Comparison of ENCODE assay signal across 8 cellular contexts in the genomic region with DNA sequence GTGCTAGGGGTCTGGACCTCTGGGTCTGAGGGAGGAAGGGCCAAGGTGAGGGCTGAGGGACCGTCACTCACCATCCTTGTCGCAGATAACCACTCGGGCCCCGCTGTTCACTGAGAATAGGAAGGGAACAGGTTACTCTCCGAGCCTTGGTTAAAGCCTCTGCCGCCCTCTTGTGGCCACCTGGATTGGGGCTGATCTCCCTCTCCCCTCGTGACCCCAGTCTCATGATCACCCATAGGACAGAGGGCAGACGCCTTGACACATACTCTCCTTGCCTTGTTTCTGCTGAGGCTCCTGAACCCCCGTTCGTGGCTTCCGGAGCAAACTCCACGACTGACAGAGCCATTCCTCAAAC. TPM values are rescaled to one million over a fixed set of nuclear protein-coding genes. Genes with fewer than 3 reads are reported as not detected.
DNase-seq lines count a peak whose midpoint lies in the region; ATAC-seq and TF ChIP-seq lines count a peak whose summit lies in the region.

No MANE protein-coding gene starts in this region.

- POLR2A ChIA-PET in SK-N-SH (lab: Yijun Ruan, JAX), result interaction anchor here (0.8 to 1.5 kb wide), 2 partner anchors 40 to 135 kb away, joined by 4 read pairs; no protein-coding TSS in a partner anchor

- H3K27ac ChIP-seq in GM23338 (ENCODE audit: low read depth) (peak overlapping the region; percentile 91), SK-N-SH (ENCODE audit: low read depth in 2 of 2, low read length in 1 of 2) (peak overlapping the region; percentile 83 to 89), ovary (peak overlapping the region; percentile 90 to 95), thoracic aorta (peak overlapping the region; percentile 78 to 88)

- WGBS in SK-N-SH (ENCODE audit: low lambda C conversion rate), result under 1% methylated on average over 10 of the region's 12 CpGs
- 6 to 14% (median 10%) methylated on average over 12 of the region's 12 CpGs for WGBS in ovary, 3 donors

- peaks cover 22% of the 10 kb centered on the region for H3K36me3 Mint-ChIP-seq in GM23338 (ENCODE audit: low read depth)
- H3K36me3 Mint-ChIP-seq in activated naive CD8-positive, alpha-beta T cell, result no peaks in the 10 kb centered on the region

- H3F3A ChIP-seq in GM23338 (replicated peaks; ENCODE audit: low read depth) (peaks cover 8% of the 10 kb centered on the region), SK-N-SH (replicated peaks; ENCODE audit: insufficient read depth) (peaks cover 18% of the 10 kb centered on the region)

- peak overlapping the region; percentile 95 for H3K27ac Mint-ChIP-seq in GM23338
- peak overlapping the region; percentile 80 for H3K27ac Mint-ChIP-seq in activated naive CD8-positive, alpha-beta T cell

- H3K9me2 ChIP-seq in GM23338 (ENCODE audit: insufficient read depth) (no peaks in the 10 kb centered on the region), SK-N-SH (no peaks in the 10 kb centered on the region)

- H3K27me3 ChIP-seq in GM23338 (ENCODE audit: insufficient read depth) (no peaks in the 10 kb centered on the region), SK-N-SH (ENCODE audit: insufficient read depth) (no peaks in the 10 kb centered on the region), ovary (no peaks in the 10 kb centered on the region), thoracic aorta (replicated peaks; ENCODE audit: insufficient read depth) (no peaks in the 10 kb centered on the region)

- DNase-seq in DMS 273 (lab: John Stamatoyannopoulos, UW; ENCODE audit: unreplicated experiment), result peak; percentile 95
- DNase-seq in GM23338 (ENCODE audit: low spot score), result peak; percentile 98
- DNase-seq in NCI-H1048 (lab: John Stamatoyannopoulos, UW), result peak; percentile 61
- DNase-seq in SK-N-SH, result peak; percentile 87
- peak; percentile 87 to 97 (median 94) for DNase-seq in head of caudate nucleus
- peak; percentile 96 to 98 (median 96) for DNase-seq in ovary
- peak; percentile 80 for DNase-seq in thoracic aorta (ENCODE audit: low spot score)

- H3K36me3 ChIP-seq in GM23338 (ENCODE audit: insufficient read depth) (no peaks in the 10 kb centered on the region), SK-N-SH (replicated peaks in 1 of 2; ENCODE audit: control insufficient read depth in 1 of 2, insufficient read depth in 2 of 2, low read length in 1 of 2) (no peaks in the 10 kb centered on the region), ovary (no peaks in the 10 kb centered on the region), thoracic aorta (peaks cover 6% of the 10 kb centered on the region)

- peak; percentile 53 for TF ChIP-seq POLR2A in ovary (IDR thresholded peaks at IDR 0.05)

- TF ChIP-seq CTCF in GM23338 (conservative IDR thresholded peaks at IDR 0.05; ENCODE audit: low read depth in 2 of 2), result peak; percentile 84 to 99
- TF ChIP-seq CTCF in SK-N-SH (IDR thresholded peaks at IDR 0.05), result peak; percentile 94
- TF ChIP-seq CTCF in ovary (IDR thresholded peaks at IDR 0.05), result peak; percentile 87 to 99 (median 96)
- TF ChIP-seq CTCF in thoracic aorta (IDR thresholded peaks at IDR 0.05), result peak; percentile 90

- CTCF ChIA-PET in SK-N-SH (lab: Yijun Ruan, JAX), result interaction anchor here (0.6 to 15.2 kb wide), 24 partner anchors 9 to 190 kb away, joined by 3 to 457 read pairs (median 5); partner anchors contain the start of genes CA11, FGF21, NUCB1 and PPP1R15A

- TF ChIP-seq EP300 in SK-N-SH (IDR thresholded peaks at IDR 0.05; ENCODE audit: borderline replicate concordance in 1 of 2, low read depth in 1 of 2, low read length in 1 of 2) (no peak), ovary (IDR thresholded peaks at IDR 0.05) (no peak)

- H3K4me1 Mint-ChIP-seq in GM23338, result peaks cover 18% of the 10 kb centered on the region
- peaks cover 19% of the 10 kb centered on the region for H3K4me1 Mint-ChIP-seq in activated naive CD8-positive, alpha-beta T cell (ENCODE audit: low read depth)

- TF ChIP-seq RAD21 in SK-N-SH (IDR thresholded peaks at IDR 0.05; ENCODE audit: low read length), result peak; percentile 92

- peak overlapping the region; percentile 85 for H3K4me3 Mint-ChIP-seq in GM23338
- H3K4me3 Mint-ChIP-seq in activated naive CD8-positive, alpha-beta T cell, result peak overlapping the region; percentile 90

- H4K20me1 ChIP-seq in GM23338 (replicated peaks; ENCODE audit: insufficient read depth) (no peaks in the 10 kb centered on the region), SK-N-SH (ENCODE audit: insufficient read depth) (no peaks in the 10 kb centered on the region)

- H3K9ac ChIP-seq in SK-N-SH, result peak overlapping the region; percentile 69

- H3K4me3 ChIP-seq in GM23338, result peak overlapping the region; percentile 61
- peak overlapping the region; percentile 63 to 71 for H3K4me3 ChIP-seq in SK-N-SH (ENCODE audit: low read depth in 2 of 2, low read length in 1 of 2)
- peak overlapping the region; percentile 27 for H3K4me3 ChIP-seq in ovary
- H3K4me3 ChIP-seq in thoracic aorta, result peak overlapping the region; percentile 84

- H3K9me3 Mint-ChIP-seq in GM23338, result no peaks in the 10 kb centered on the region; the same call in 2 of the 3 replicates
- no peaks in the 10 kb centered on the region for H3K9me3 Mint-ChIP-seq in activated naive CD8-positive, alpha-beta T cell (ENCODE audit: low read depth)

- H3K79me2 ChIP-seq in GM23338 (replicated peaks; ENCODE audit: insufficient read depth), result no peaks in the 10 kb centered on the region
- no peaks in the 10 kb centered on the region for H3K79me2 ChIP-seq in SK-N-SH (ENCODE audit: insufficient read depth)

- H3K4me2 ChIP-seq in GM23338 (peak overlapping the region; percentile 84), SK-N-SH (peak overlapping the region; percentile 90)

- H3K9me3 ChIP-seq in SK-N-SH (no peaks in the 10 kb centered on the region), ovary (no peaks in the 10 kb centered on the region), thoracic aorta (no peaks in the 10 kb centered on the region)

- H3K27me3 Mint-ChIP-seq in GM23338 (ENCODE audit: insufficient read depth, low read depth, poor library complexity), result peaks cover 22% of the 10 kb centered on the region
- no peaks in the 10 kb centered on the region for H3K27me3 Mint-ChIP-seq in activated naive CD8-positive, alpha-beta T cell

- H3K4me1 ChIP-seq in GM23338 (ENCODE audit: insufficient read depth), result peaks cover 3% of the 10 kb centered on the region; the same call in 1 of the 2 replicates
- H3K4me1 ChIP-seq in SK-N-SH (ENCODE audit: control insufficient read depth in 1 of 2, insufficient read depth in 2 of 2, low read depth in 1 of 2, low read length in 1 of 2), result peaks cover 0 to 12% of the 10 kb centered on the region in 2 experiments; a peak in 1 of 4 replicates
- H3K4me1 ChIP-seq in ovary (ENCODE audit: insufficient read depth), result peaks cover 3% of the 10 kb centered on the region
- H3K4me1 ChIP-seq in thoracic aorta (ENCODE audit: control insufficient read depth in 1 of 2, low read depth in 2 of 2), result peaks cover 8 to 12% of the 10 kb centered on the region in 2 donors

- ATAC-seq in GM23338 (peak; percentile 78), thoracic aorta (ENCODE audit: insufficient number of reproducible peaks, low FRiP score, low read depth) (peak; percentile 71)

- intact Hi-C loops in head of caudate nucleus (cut with DNase I), result loop anchor here (10.0 kb wide), 1 partner anchor 191 kb away; the partner anchor contains the start of gene CA11
- intact Hi-C loops in ovary (cut with DNase I), result loop anchor here (2.0 to 5.0 kb wide), 3 partner anchors 38 to 41 kb away; no protein-coding TSS in a partner anchor

- peak overlapping the region; percentile 83 for H2AFZ ChIP-seq in GM23338
- H2AFZ ChIP-seq in SK-N-SH (ENCODE audit: low read depth), result peak overlapping the region; percentile 96

TF ChIP-seq in SK-N-SH, 30 proteins besides CTCF, POLR2A, EP300 and RAD21 (continues in another document):
- TF ChIP-seq RFX5 (IDR thresholded peaks at IDR 0.05; ENCODE audit: low read length) (no peak), FOSL2 (IDR thresholded peaks at IDR 0.05; ENCODE audit: borderline replicate concordance, low read depth) (no peak), MXI1 (IDR thresholded peaks at IDR 0.05; ENCODE audit: low read depth, low read length) (peak; percentile 40; the same call in 1 of the 2 replicates)

RNA-seq across cellular contexts. Expression of gene HSD17B14, which starts 0.6 kb away (rescaled TPM):
- total RNA-seq in GM23338 (2014; rRNA removed; shearing (Covaris generic)), result 5.0 and 8.4 TPM in 2 replicates
- polyA plus RNA-seq in GM23338 (2016; fragmentation: Nextera tagmentation; extraction: Ambion mirVana), result 11.6 and 11.7 TPM in 2 replicates
- 27.9 and 29.7 TPM in 2 replicates for polyA plus RNA-seq in SK-N-SH (2012; rRNA removed)
- 15.9 and 18.2 TPM in 2 replicates for polyA plus RNA-seq in SK-N-SH (2012; cell fraction: cytosol; rRNA removed)
- polyA plus RNA-seq in SK-N-SH (2012; cell fraction: nucleus; rRNA removed), result 48.3 and 48.4 TPM in 2 replicates
- total RNA-seq in ovary, result 10 to 100 TPM; 22.9 to 82.8 (median 46.1) TPM
- polyA plus RNA-seq in ovary, result 10 to 100 TPM; 10.6 to 78.7 TPM
- total RNA-seq in thoracic aorta, result 10 to 100 TPM; 10.2 to 16.8 TPM

RNA-seq across cellular contexts. Expression of gene BCAT2, which starts 24.9 kb away (rescaled TPM):
- total RNA-seq in GM23338 (2014; rRNA removed; shearing (Covaris generic)), result 30.6 and 53.5 TPM in 2 replicates
- 30.4 and 35.8 TPM in 2 replicates for polyA plus RNA-seq in GM23338 (2016; fragmentation: Nextera tagmentation; extraction: Ambion mirVana)
- polyA plus RNA-seq in SK-N-SH (2012; rRNA removed), result 70.6 and 71.6 TPM in 2 replicates
- polyA plus RNA-seq in SK-N-SH (2012; cell fraction: cytosol; rRNA removed), result 28.7 and 41.1 TPM in 2 replicates
- polyA plus RNA-seq in SK-N-SH (2012; cell fraction: nucleus; rRNA removed), result 134 and 143 TPM in 2 replicates
- total RNA-seq in ovary, result 10 to 100 TPM; 29.1 to 73.6 (median 55.5) TPM
- 10 to 100 TPM in 1 of 2 donors, 1 to 10 TPM in 1; 7.8 to 70.5 TPM for polyA plus RNA-seq in ovary
- total RNA-seq in thoracic aorta, result 10 to 100 TPM; 26.5 to 38.4 TPM

RNA-seq across cellular contexts. Expression of gene PLEKHA4, which starts 32.7 kb away (rescaled TPM):
- total RNA-seq in GM23338 (2014; rRNA removed; shearing (Covaris generic)), result 12.3 and 15.1 TPM in 2 replicates
- polyA plus RNA-seq in GM23338 (2016; fragmentation: Nextera tagmentation; extraction: Ambion mirVana) (10.9 and 12.2 TPM in 2 replicates), SK-N-SH (2012; rRNA removed) (4.7 and 5.6 TPM in 2 replicates), ovary (10 to 100 TPM; 18.8 to 50.9 TPM)
- polyA plus RNA-seq in SK-N-SH (2012; cell fraction: cytosol; rRNA removed), result 2.6 and 3.4 TPM in 2 replicates
- 9.9 and 18.4 TPM in 2 replicates for polyA plus RNA-seq in SK-N-SH (2012; cell fraction: nucleus; rRNA removed)
- total RNA-seq in ovary (10 to 100 TPM; 18.3 to 96.5 (median 52.7) TPM), thoracic aorta (10 to 100 TPM; 45.1 to 45.2 TPM)

RNA-seq across cellular contexts. Expression of gene PPP1R15A, which starts 36.5 kb away (rescaled TPM):
- total RNA-seq in GM23338 (2014; rRNA removed; shearing (Covaris generic)), result 14.5 and 15.8 TPM in 2 replicates
- 14.0 and 14.4 TPM in 2 replicates for polyA plus RNA-seq in GM23338 (2016; fragmentation: Nextera tagmentation; extraction: Ambion mirVana)
- polyA plus RNA-seq in SK-N-SH (2012; rRNA removed), result 62.3 and 73.7 TPM in 2 replicates
- polyA plus RNA-seq in SK-N-SH (2012; cell fraction: cytosol; rRNA removed), result 63.6 and 64.3 TPM in 2 replicates
- 89.1 and 95.9 TPM in 2 replicates for polyA plus RNA-seq in SK-N-SH (2012; cell fraction: nucleus; rRNA removed)
- 100 to 1,000 TPM in 1 of 7 donors, 10 to 100 TPM in 6; 22.8 to 156 (median 40.1) TPM for total RNA-seq in ovary
- 10 to 100 TPM; 63.2 to 66.2 TPM for polyA plus RNA-seq in ovary
- 100 to 1,000 TPM; 108 to 139 TPM for total RNA-seq in thoracic aorta

Comparison
In these comparisons a context has a peak if more than half of its experiments do, and no peak if none do; other contexts are left out.
1. Peak in every context shown above with its lines: DNase-seq, ATAC-seq, H3K4me3 ChIP-seq and H3K27ac ChIP-seq.
2. H3K4me3 ChIP-seq: peak in every context shown above with its lines; median percentile 84 in thoracic aorta; 67 in SK-N-SH; 61 in GM23338; 27 in ovary.